ENCODE assay signal across 8 cellular contexts in genomic region chr5:87074934-87075541, GRCh38.
DNase-seq lines count a peak whose midpoint lies in the region; ATAC-seq, FAIRE-seq and TF ChIP-seq lines count a peak whose summit lies in the region.
"Had no signal": no experiment of that assay in that cellular context is flagged by ENCODE, and none has a peak within 500 bp of the region (broad histone marks: within the 10 kb centered on the region; RNA-seq: fewer than 3 reads in every experiment).

No MANE protein-coding gene starts in this region.

- no peaks in the 10 kb centered on the region for H3K27me3 Mint-ChIP-seq in GM23338 (ENCODE audit: insufficient read depth, low read depth, poor library complexity)

- DNase-seq in GM23338 (ENCODE audit: low spot score) (no peak), epithelial cell of prostate (ENCODE audit: low read depth, low spot score) (no peak), NCI-H128 (lab: John Stamatoyannopoulos, UW; ENCODE audit: unreplicated experiment) (no peak), ecto neural progenitor cell (ENCODE audit: low spot score) (no peak), frontal cortex (ENCODE audit: low spot score in 2 of 2) (no peak)

- H3K9me3 ChIP-seq in KOPT-K1 (ENCODE audit: insufficient read depth, low read length, poor library complexity, severe bottlenecking), result no peaks in the 10 kb centered on the region

- TF ChIP-seq CTCF in GM23338 (conservative IDR thresholded peaks at IDR 0.05; ENCODE audit: low read depth in 2 of 2), result no peak

- H3F3A ChIP-seq in GM23338 (replicated peaks; ENCODE audit: low read depth), result no peaks in the 10 kb centered on the region

- no peak overlapping the region for H3K4me2 ChIP-seq in GM23338

- no peaks in the 10 kb centered on the region for H3K9me3 Mint-ChIP-seq in GM23338

- no peaks in the 10 kb centered on the region for H3K79me2 ChIP-seq in GM23338 (replicated peaks; ENCODE audit: insufficient read depth)

- H3K4me1 Mint-ChIP-seq in GM23338, result no peaks in the 10 kb centered on the region

- H3K9me2 ChIP-seq in GM23338 (ENCODE audit: insufficient read depth), result 0 out of 2 replicates have a peak, but pooled peaks cover 4% of the 10 kb centered on the region

- H4K20me1 ChIP-seq in GM23338 (replicated peaks; ENCODE audit: insufficient read depth), result no peaks in the 10 kb centered on the region

- no peak overlapping the region for H3K4me3 Mint-ChIP-seq in GM23338

- ATAC-seq in GM18868 (IDR thresholded peaks at IDR 0.05; ENCODE audit: unreplicated experiment) (peak; percentile 88), GM23338 (no peak)

- H3K4me1 ChIP-seq in GM23338 (ENCODE audit: insufficient read depth), result no peaks in the 10 kb centered on the region

- H3K36me3 Mint-ChIP-seq in GM23338 (ENCODE audit: low read depth), result no peaks in the 10 kb centered on the region

- no peak for FAIRE-seq in frontal cortex (lab: Jason Lieb, UNC)

- no peaks in the 10 kb centered on the region for H3K27me3 ChIP-seq in GM23338 (ENCODE audit: insufficient read depth)

- peak overlapping the region; percentile 70; the same call in 1 of the 2 replicates for H3K27ac Mint-ChIP-seq in GM23338

- H3K27ac ChIP-seq in GM23338 (ENCODE audit: low read depth), result no peak overlapping the region
- H3K27ac ChIP-seq in KOPT-K1 (ENCODE audit: low read depth, low read length, poor library complexity, severe bottlenecking), result peak overlapping the region; percentile 6
- H3K27ac ChIP-seq in epithelial cell of prostate, result peak overlapping the region; percentile 49
- H3K27ac ChIP-seq: SK-N-MC had no signal

- 0 out of 2 replicates have a peak overlapping the region, but pooled peaks have one; percentile 14 for H2AFZ ChIP-seq in GM23338

- H3K36me3 ChIP-seq in GM23338 (ENCODE audit: insufficient read depth), result no peaks in the 10 kb centered on the region
- H3K36me3 ChIP-seq in KOPT-K1 (ENCODE audit: insufficient read depth, low read length), result no peaks in the 10 kb centered on the region

- H3K4me3 ChIP-seq in GM23338, result no peak overlapping the region
- H3K4me3 ChIP-seq: SK-N-MC had no signal

TF ChIP-seq in GM23338, 12 proteins besides CTCF, POLR2A, EP300 and RAD21:
- TF ChIP-seq POLR2AphosphoS5 (IDR thresholded peaks at IDR 0.05; ENCODE audit: low read depth), result no peak
- TF ChIP-seq, protein P1, sequence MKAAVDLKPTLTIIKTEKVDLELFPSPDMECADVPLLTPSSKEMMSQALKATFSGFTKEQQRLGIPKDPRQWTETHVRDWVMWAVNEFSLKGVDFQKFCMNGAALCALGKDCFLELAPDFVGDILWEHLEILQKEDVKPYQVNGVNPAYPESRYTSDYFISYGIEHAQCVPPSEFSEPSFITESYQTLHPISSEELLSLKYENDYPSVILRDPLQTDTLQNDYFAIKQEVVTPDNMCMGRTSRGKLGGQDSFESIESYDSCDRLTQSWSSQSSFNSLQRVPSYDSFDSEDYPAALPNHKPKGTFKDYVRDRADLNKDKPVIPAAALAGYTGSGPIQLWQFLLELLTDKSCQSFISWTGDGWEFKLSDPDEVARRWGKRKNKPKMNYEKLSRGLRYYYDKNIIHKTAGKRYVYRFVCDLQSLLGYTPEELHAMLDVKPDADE (IDR thresholded peaks at IDR 0.05), result no peak
- TF ChIP-seq EZH2 (IDR thresholded peaks at IDR 0.05; ENCODE audit: low read depth, unreplicated experiment), result no peak
- TF ChIP-seq CREB1 (CRISPR knock-in tag; IDR thresholded peaks at IDR 0.05; ENCODE audit: low read depth), result no peak
- no peak for TF ChIP-seq ZNF114 (CRISPR knock-in tag; IDR thresholded peaks at IDR 0.05)
- no peak for TF ChIP-seq ZNF331 (CRISPR knock-in tag; IDR thresholded peaks at IDR 0.05; ENCODE audit: low read depth)
- no peak for TF ChIP-seq STAT1 (IDR thresholded peaks at IDR 0.05; ENCODE audit: unreplicated experiment)
- no peak for TF ChIP-seq JUNB (IDR thresholded peaks at IDR 0.05; ENCODE audit: unreplicated experiment)
- TF ChIP-seq NANOG (IDR thresholded peaks at IDR 0.05; ENCODE audit: borderline replicate concordance), result no peak
